9 cellular contexts compared by ENCODE assay signal in genomic region chr14:67514650-67515385, GRCh38.
A peak's percentile ranks its signal among the peaks of the same experiment; 100 is the strongest.
DNase-seq lines count a peak whose midpoint lies in the region; ATAC-seq, FAIRE-seq and TF ChIP-seq lines count a peak whose summit lies in the region.
"Had no signal": no experiment of that assay in that cellular context is flagged by ENCODE, and none has a peak within 500 bp of the region (broad histone marks: within the 10 kb centered on the region; RNA-seq: fewer than 3 reads in every experiment).

No MANE protein-coding gene starts in this region.

- FAIRE-seq in D721Med (lab: Jason Lieb, UNC) = no peak
- FAIRE-seq: colon had no signal

- ATAC-seq in GM18498 (IDR thresholded peaks at IDR 0.05; ENCODE audit: unreplicated experiment) (peak; percentile 55), HG03103 (IDR thresholded peaks at IDR 0.05; ENCODE audit: low read depth, unreplicated experiment) (peak; percentile 44), SK-N-SH treated with all-trans-retinoic acid at 6 μM for 48 hours (peak; percentile 75)

- no peak for TF ChIP-seq CTCF in D721Med (IDR thresholded peaks at IDR 0.05; ENCODE audit: insufficient read depth, missing control alignments)

- DNase-seq in astrocyte of the hippocampus (ENCODE audit: low read depth, low spot score) = peak; percentile 63
- DNase-seq in hepatic stellate cell (ENCODE audit: low spot score) = peak; percentile 70
- DNase-seq in retina = peak; percentile 67
- no peak for DNase-seq in D721Med (ENCODE audit: insufficient read length, low spot score)
- DNase-seq in GF-D8 (lab: John Stamatoyannopoulos, UW) = no peak

TF ChIP-seq in SK-N-SH treated with all-trans-retinoic acid at 6 μM for 48 hours, 23 proteins besides CTCF, POLR2A, EP300 and RAD21:
- TF ChIP-seq ZNF8 (CRISPR knock-in tag; IDR thresholded peaks at IDR 0.05) (no peak), CREB5 (CRISPR knock-in tag; IDR thresholded peaks at IDR 0.05; ENCODE audit: low read depth) (no peak), ZFP30 (CRISPR knock-in tag; IDR thresholded peaks at IDR 0.05) (no peak), BACH2 (CRISPR knock-in tag; IDR thresholded peaks at IDR 0.05; ENCODE audit: borderline replicate concordance) (no peak), ISL1 (CRISPR knock-in tag; IDR thresholded peaks at IDR 0.05) (no peak), TOX (CRISPR knock-in tag; IDR thresholded peaks at IDR 0.05; ENCODE audit: borderline replicate concordance) (no peak), POU6F1 (CRISPR knock-in tag; IDR thresholded peaks at IDR 0.05; ENCODE audit: borderline replicate concordance, low read depth) (no peak), ZNF70 (CRISPR knock-in tag; IDR thresholded peaks at IDR 0.05) (no peak), ZFP3 (CRISPR knock-in tag; IDR thresholded peaks at IDR 0.05) (no peak), SNAI2 (CRISPR knock-in tag; IDR thresholded peaks at IDR 0.05) (no peak), RARB (CRISPR knock-in tag; IDR thresholded peaks at IDR 0.05) (no peak), PPARA (CRISPR knock-in tag; IDR thresholded peaks at IDR 0.05; ENCODE audit: borderline replicate concordance) (no peak), CSDC2 (CRISPR knock-in tag; IDR thresholded peaks at IDR 0.05) (no peak), PATZ1 (CRISPR knock-in tag; IDR thresholded peaks at IDR 0.05; ENCODE audit: borderline replicate concordance) (no peak), ZNF565 (CRISPR knock-in tag; conservative IDR thresholded peaks at IDR 0.05; ENCODE audit: low read depth) (no peak)

Comparison
In these comparisons a context has a peak if more than half of its experiments do, and no peak if none do; other contexts are left out.
1. DNase-seq: peak in astrocyte of the hippocampus (single experiment), hepatic stellate cell (single experiment) and retina (single experiment); none in D721Med (single experiment) and GF-D8 (single experiment).
2. Peak in every context shown above with its lines, with median percentiles within 50 percentile points of each other: ATAC-seq.